In the genomic region with DNA sequence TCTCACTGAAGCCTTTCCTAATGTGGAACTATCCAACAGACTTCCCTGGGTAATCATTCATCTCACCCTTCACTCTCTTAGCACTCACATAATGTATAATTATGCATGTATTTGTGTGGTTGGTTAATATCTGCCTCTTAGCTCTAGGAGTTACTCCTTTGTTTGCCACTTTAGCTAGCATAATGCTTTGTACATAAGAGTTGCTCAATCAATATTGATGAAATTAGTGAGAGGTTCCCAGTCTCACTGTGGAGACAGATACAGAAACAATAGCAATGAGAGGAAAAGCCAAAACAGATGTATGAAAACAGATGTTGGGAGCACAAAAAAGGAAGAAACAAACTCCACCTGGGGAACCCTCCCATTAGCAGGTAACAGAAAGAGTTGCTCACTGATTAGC, we compare ENCODE assay signal across 29 cellular contexts.
"Had no signal": no experiment of that assay in that cellular context is flagged by ENCODE, and none has a peak within 500 bp of the region (broad histone marks: within the 10 kb centered on the region; RNA-seq: fewer than 3 reads in every experiment).

No MANE protein-coding gene starts in this region.

- H3K4me3 Mint-ChIP-seq: T-cell had no signal

- H3K27me3 Mint-ChIP-seq: T-cell had no signal

- DNase-seq: Kasumi-1, KG1, MG63, NCI-H1048, NCI-H1092 treated with DMSO at 0.1 percent for 48 hours, NCI-H1105 treated with DMSO at 0.1 percent for 48 hours, NCI-H1436, NCI-H146, NCI-H1694, NCI-H187, NCI-H1930, NCI-H2029 treated with DMSO at 0.1 percent for 48 hours, NCI-H2081 treated with DMSO at 0.1 percent for 48 hours, NCI-H2171, NCI-H226, NCI-H446 treated with DMSO at 0.1 percent for 48 hours, NCI-H510A, NCI-H524, NCI-H526, NCI-H774, PC-9, SHP77, SIG-M5, SJCRH30, T-cell had no signal

- H3K27ac Mint-ChIP-seq: T-cell had no signal

- H3K4me1 Mint-ChIP-seq: T-cell had no signal

- ATAC-seq: K562, Panc1, Right ventricle myocardium inferior, SK-N-SH treated with all-trans-retinoic acid at 6 μM for 48 hours, T-cell had no signal
